8 cellular contexts compared by ENCODE assay signal in genomic region chr19:35144600-35145436, GRCh38. TPM values are rescaled to one million over a fixed set of nuclear protein-coding genes. Genes with fewer than 3 reads are reported as not detected.
DNase-seq lines count a peak whose midpoint lies in the region; ATAC-seq and TF ChIP-seq lines count a peak whose summit lies in the region.
"Had no signal": no experiment of that assay in that cellular context is flagged by ENCODE, and none has a peak within 500 bp of the region (broad histone marks: within the 10 kb centered on the region; RNA-seq: fewer than 3 reads in every experiment).

No MANE protein-coding gene starts in this region.

- H3K27me3 Mint-ChIP-seq in activated CD4-positive, alpha-beta memory T cell treated with anti-CD3 and anti-CD28 coated beads for 36 hours = no peaks in the 10 kb centered on the region
- H3K27me3 Mint-ChIP-seq in activated T-cell treated with anti-CD3 and anti-CD28 coated beads, Interleukin-2, amount 50 U/mL, for 4 hours (ENCODE audit: low read depth) = no peaks in the 10 kb centered on the region

- H3K4me1 ChIP-seq in cardiac muscle cell (ENCODE audit: low read depth) = peaks cover 14% of the 10 kb centered on the region

- peaks cover 30% of the 10 kb centered on the region for H3K4me1 Mint-ChIP-seq in activated CD4-positive, alpha-beta memory T cell treated with anti-CD3 and anti-CD28 coated beads for 36 hours (ENCODE audit: low read depth)
- H3K4me1 Mint-ChIP-seq in activated T-cell treated with anti-CD3 and anti-CD28 coated beads, Interleukin-2, amount 50 U/mL, for 4 hours (ENCODE audit: low read depth) = peaks cover 31% of the 10 kb centered on the region

- no peak overlapping the region for H3K27ac Mint-ChIP-seq in activated CD4-positive, alpha-beta memory T cell treated with anti-CD3 and anti-CD28 coated beads for 36 hours

- H3K9me3 Mint-ChIP-seq in activated CD4-positive, alpha-beta memory T cell treated with anti-CD3 and anti-CD28 coated beads for 36 hours = no peaks in the 10 kb centered on the region
- no peaks in the 10 kb centered on the region for H3K9me3 Mint-ChIP-seq in activated T-cell treated with anti-CD3 and anti-CD28 coated beads, Interleukin-2, amount 50 U/mL, for 4 hours

- H3K36me3 ChIP-seq in cardiac muscle cell = no peaks in the 10 kb centered on the region

- intact Hi-C loops in Right ventricle myocardium inferior (cut with DNase I) = loop anchor here (5.0 kb wide), 2 partner anchors 103 to 122 kb away; partner anchors contain the start of genes HPN and USF2
- intact Hi-C loops in activated CD4-positive, alpha-beta memory T cell treated with anti-CD3 and anti-CD28 coated beads for 36 hours (cut with micrococcal nuclease) = loop anchor here (5.0 kb wide), 2 partner anchors 103 to 122 kb away; partner anchors contain the start of genes HPN and USF2

- DNase-seq in cardiac muscle cell (ENCODE audit: low read depth in 1 of 2, low spot score in 1 of 2) (peak; percentile 32 to 58), Right ventricle myocardium inferior (ENCODE audit: missing footprints) (no peak)
- peak; percentile 35 for DNase-seq in activated CD4-positive, alpha-beta memory T cell treated with anti-CD3 and anti-CD28 coated beads for 36 hours
- no peak for DNase-seq in activated T-cell treated with anti-CD3 and anti-CD28 coated beads, Interleukin-2, amount 50 U/mL, for 4 hours
- DNase-seq: stimulated activated CD8-positive, alpha-beta memory T cell treated with anti-CD3 and anti-CD28 coated beads, Interleukin-4, amount 100 ng/mL, for 48 hours had no signal

- no peaks in the 10 kb centered on the region for H3K36me3 Mint-ChIP-seq in activated CD4-positive, alpha-beta memory T cell treated with anti-CD3 and anti-CD28 coated beads for 36 hours
- H3K36me3 Mint-ChIP-seq in activated T-cell treated with anti-CD3 and anti-CD28 coated beads, Interleukin-2, amount 50 U/mL, for 4 hours (ENCODE audit: insufficient read depth) = no peaks in the 10 kb centered on the region

- TF ChIP-seq CTCF in cardiac muscle cell (IDR thresholded peaks at IDR 0.05; ENCODE audit: low read depth, low read length) = no peak

- H3K4me3 Mint-ChIP-seq in activated CD4-positive, alpha-beta memory T cell treated with anti-CD3 and anti-CD28 coated beads for 36 hours = no peak overlapping the region
- H3K4me3 Mint-ChIP-seq in activated T-cell treated with anti-CD3 and anti-CD28 coated beads, Interleukin-2, amount 50 U/mL, for 4 hours = no peak overlapping the region

- no peak for ATAC-seq in Right ventricle myocardium inferior
- no peak for ATAC-seq in GM21423 (IDR thresholded peaks at IDR 0.05; ENCODE audit: unreplicated experiment)
- no peak for ATAC-seq in activated T-cell treated with anti-CD3 and anti-CD28 coated beads, Interleukin-2, amount 50 U/mL, for 4 hours

- H3K27ac ChIP-seq in cardiac muscle cell = no peak overlapping the region
- H3K27ac ChIP-seq in temporal lobe (ENCODE audit: low read depth, low read length) = peak overlapping the region; percentile 74

- H3K9me3 ChIP-seq in cardiac muscle cell (ENCODE audit: low read depth) = no peaks in the 10 kb centered on the region

- CTCF ChIA-PET in activated CD4-positive, alpha-beta memory T cell treated with anti-CD3 and anti-CD28 coated beads for 36 hours (lab: Charles Lee) = interaction anchor here (6.3 kb wide), 1 partner anchor 8 kb away, joined by 81 read pairs; the partner anchor contains the start of gene FXYD5

- no peak overlapping the region for H3K4me3 ChIP-seq in cardiac muscle cell

- POLR2A ChIA-PET in activated CD4-positive, alpha-beta memory T cell treated with anti-CD3 and anti-CD28 coated beads for 36 hours (lab: Charles Lee) = no interaction called here

- H3K27me3 ChIP-seq in cardiac muscle cell = peaks cover 41% of the 10 kb centered on the region

RNA-seq across cellular contexts. Expression of gene FXYD7, which starts 1.8 kb away (rescaled TPM):
- total RNA-seq in cardiac muscle cell (2.6 and 4.5 TPM in 2 replicates), Right ventricle myocardium inferior (not detected), temporal lobe (10.1 TPM)
- 3.5 and 5.0 TPM in 2 replicates for polyA plus RNA-seq in cardiac muscle cell
- total RNA-seq in activated CD4-positive, alpha-beta memory T cell treated with anti-CD3 and anti-CD28 coated beads for 36 hours = under 1 TPM; 0.77 to 0.93 TPM
- total RNA-seq in activated T-cell treated with anti-CD3 and anti-CD28 coated beads, Interleukin-2, amount 50 U/mL, for 4 hours = under 1 TPM in 1 of 3 donors, not detected in 2; 0.48 TPM

RNA-seq across cellular contexts. Expression of gene FXYD1, which starts 6.2 kb away (rescaled TPM):
- total RNA-seq in cardiac muscle cell (105 and 154 TPM in 2 replicates), Right ventricle myocardium inferior (556 TPM), temporal lobe (0.74 TPM)
- polyA plus RNA-seq in cardiac muscle cell = 268 and 314 TPM in 2 replicates
- 1 to 10 TPM; 2.3 to 2.8 TPM for total RNA-seq in activated CD4-positive, alpha-beta memory T cell treated with anti-CD3 and anti-CD28 coated beads for 36 hours
- 1 to 10 TPM in 2 of 3 donors, under 1 TPM in 1; 0.95 to 1.6 (median 1.4) TPM for total RNA-seq in activated T-cell treated with anti-CD3 and anti-CD28 coated beads, Interleukin-2, amount 50 U/mL, for 4 hours

RNA-seq across cellular contexts. Expression of gene FXYD5, which starts 9.7 kb away (rescaled TPM):
- total RNA-seq in cardiac muscle cell (12.2 and 14.5 TPM in 2 replicates), Right ventricle myocardium inferior (23.5 TPM), temporal lobe (0.74 TPM)
- polyA plus RNA-seq in cardiac muscle cell = 11.3 and 19.3 TPM in 2 replicates
- total RNA-seq in activated CD4-positive, alpha-beta memory T cell treated with anti-CD3 and anti-CD28 coated beads for 36 hours = 100 to 1,000 TPM; 334 to 360 TPM
- 100 to 1,000 TPM; 363 to 466 (median 421) TPM for total RNA-seq in activated T-cell treated with anti-CD3 and anti-CD28 coated beads, Interleukin-2, amount 50 U/mL, for 4 hours

RNA-seq across cellular contexts. Expression of gene LGI4, which starts 10.0 kb away (rescaled TPM):
- 42.0 and 45.5 TPM in 2 replicates for total RNA-seq in cardiac muscle cell
- 26.7 and 27.5 TPM in 2 replicates for polyA plus RNA-seq in cardiac muscle cell
- 10.0 TPM for total RNA-seq in Right ventricle myocardium inferior
- total RNA-seq in activated CD4-positive, alpha-beta memory T cell treated with anti-CD3 and anti-CD28 coated beads for 36 hours = under 1 TPM; 0.50 to 0.51 TPM
- total RNA-seq in temporal lobe = 5.2 TPM
- total RNA-seq in activated T-cell treated with anti-CD3 and anti-CD28 coated beads, Interleukin-2, amount 50 U/mL, for 4 hours = under 1 TPM in 1 of 3 donors, not detected in 2; 0.14 TPM

RNA-seq across cellular contexts. Expression of gene FXYD3, which starts 29.2 kb away (rescaled TPM):
- total RNA-seq in cardiac muscle cell (not detected in 2 replicates), Right ventricle myocardium inferior (2.3 TPM), temporal lobe (not detected)
- 0.35 TPM in 1 of 2 replicates, not detected in the other for polyA plus RNA-seq in cardiac muscle cell
- not detected for total RNA-seq in activated CD4-positive, alpha-beta memory T cell treated with anti-CD3 and anti-CD28 coated beads for 36 hours
- under 1 TPM; 0.23 to 0.63 (median 0.41) TPM for total RNA-seq in activated T-cell treated with anti-CD3 and anti-CD28 coated beads, Interleukin-2, amount 50 U/mL, for 4 hours
- total RNA-seq: mononuclear cell had no signal

Comparison
In these comparisons a context has a peak if more than half of its experiments do, and no peak if none do; other contexts are left out.
1. DNase-seq: peak in cardiac muscle cell (2 of 2) and activated CD4-positive, alpha-beta memory T cell treated with anti-CD3 and anti-CD28 coated beads for 36 hours (single experiment); none in Right ventricle myocardium inferior (single experiment) and activated T-cell treated with anti-CD3 and anti-CD28 coated beads, Interleukin-2, amount 50 U/mL, for 4 hours (single experiment).
2. RNA of gene FXYD1, which starts 6.2 kb away (total RNA-seq): 556 TPM in Right ventricle myocardium inferior (single experiment) and 105 to 154 TPM in cardiac muscle cell; 2.3 to 2.8 TPM in activated CD4-positive, alpha-beta memory T cell treated with anti-CD3 and anti-CD28 coated beads for 36 hours, 0.95 to 1.6 TPM in activated T-cell treated with anti-CD3 and anti-CD28 coated beads, Interleukin-2, amount 50 U/mL, for 4 hours and 0.74 TPM in temporal lobe (single experiment); every median in the first group is over 10 times any median in the second.
3. RNA of gene FXYD5, which starts 9.7 kb away (total RNA-seq): 363 to 466 TPM in activated T-cell treated with anti-CD3 and anti-CD28 coated beads, Interleukin-2, amount 50 U/mL, for 4 hours and 334 to 360 TPM in activated CD4-positive, alpha-beta memory T cell treated with anti-CD3 and anti-CD28 coated beads for 36 hours; 23.5 TPM in Right ventricle myocardium inferior (single experiment), 12.2 to 14.5 TPM in cardiac muscle cell and 0.74 TPM in temporal lobe (single experiment); every median in the first group is over 10 times any median in the second.